1 cellular context compared by ENCODE assay signal in the genomic region with DNA sequence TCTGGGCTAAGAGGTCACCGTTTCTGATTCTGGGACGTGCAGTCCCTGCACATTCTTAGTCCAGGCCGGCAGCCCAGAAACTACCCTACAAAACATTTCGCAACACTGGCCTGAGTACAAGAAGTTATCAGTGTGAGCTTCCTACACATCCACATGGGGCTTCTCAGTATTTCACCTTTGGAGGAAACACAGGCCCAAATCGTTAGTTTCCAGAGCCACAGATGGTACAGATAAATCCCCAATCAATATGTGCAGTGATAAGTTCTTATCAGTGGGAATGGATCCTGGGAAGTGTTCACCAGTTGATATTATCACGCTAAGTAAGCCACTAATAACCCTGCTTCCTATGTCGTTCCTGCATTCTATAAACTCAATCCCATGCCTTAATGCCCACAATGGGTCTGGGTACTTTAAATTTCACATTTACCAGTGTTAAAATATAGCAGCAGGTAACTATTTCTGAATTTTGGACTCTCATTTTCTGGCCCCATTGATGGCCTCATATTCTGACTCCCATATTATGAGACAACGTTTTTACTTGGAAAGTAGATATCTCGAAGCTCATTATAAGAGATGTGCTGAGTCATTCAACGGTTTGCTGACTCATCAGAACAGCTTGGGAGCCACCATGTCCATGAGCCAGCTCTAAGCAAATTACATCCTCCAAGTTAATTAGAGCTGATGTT.
TF ChIP-seq lines count a peak whose summit lies in the region.

No MANE protein-coding gene starts in this region.

TF ChIP-seq in K562, 482 proteins besides CTCF, POLR2A, EP300 and RAD21 (continued from another document and continues in another):
- TF ChIP-seq ZSCAN29 (IDR thresholded peaks at IDR 0.05) (no peak), CHD1 (IDR thresholded peaks at IDR 0.05; ENCODE audit: low read length) (no peak), ZNF395 (CRISPR knock-in tag; IDR thresholded peaks at IDR 0.05) (peak; percentile 89), EHMT2 (IDR thresholded peaks at IDR 0.05) (peak; percentile 89), TBL1XR1 (IDR thresholded peaks at IDR 0.05; ENCODE audit: low read length in 2 of 2) (no peak; a peak in 1 of 4 replicates), MED1 (CRISPR knock-in tag; IDR thresholded peaks at IDR 0.05; ENCODE audit: borderline replicate concordance) (no peak), SMAD1 (IDR thresholded peaks at IDR 0.05; ENCODE audit: low read depth, low read length, partially characterized antibody) (no peak), MAFG (tag; conservative IDR thresholded peaks at IDR 0.05) (peak; percentile 100), ZNF444 (CRISPR knock-in tag; IDR thresholded peaks at IDR 0.05) (no peak), PTRF (tag; IDR thresholded peaks at IDR 0.05) (peak; percentile 74), JUND (IDR thresholded peaks at IDR 0.05; ENCODE audit: borderline replicate concordance, low read depth, low read length) (peak; percentile 96), JUND (tag; IDR thresholded peaks at IDR 0.05; ENCODE audit: borderline replicate concordance, low read depth, low read length) (peak; percentile 91), TOE1 (IDR thresholded peaks at IDR 0.05; ENCODE audit: borderline replicate concordance) (peak; percentile 58; the same call in 1 of the 2 replicates), TOE1 (CRISPR knock-in tag; IDR thresholded peaks at IDR 0.05; ENCODE audit: borderline replicate concordance, low read depth) (no peak), TSC22D4 (tag; IDR thresholded peaks at IDR 0.05) (no peak), NCOA2 (IDR thresholded peaks at IDR 0.05; ENCODE audit: partially characterized antibody in 2 of 2) (peak in 1 of 2 experiments; percentile 44), HDAC8 (tag; IDR thresholded peaks at IDR 0.05) (0 out of 2 replicates have a peak, but pooled peaks have one; percentile 17), ELF4 (CRISPR knock-in tag; IDR thresholded peaks at IDR 0.05) (no peak), HNRNPLL (IDR thresholded peaks at IDR 0.05; ENCODE audit: low read depth, low read length, poor library complexity, severe bottlenecking) (no peak), ELK3 (CRISPR knock-in tag; IDR thresholded peaks at IDR 0.05) (no peak), NUFIP1 (IDR thresholded peaks at IDR 0.05; ENCODE audit: partially characterized antibody) (peak; percentile 18), SMARCA5 (IDR thresholded peaks at IDR 0.05) (0 out of 2 replicates have a peak, but pooled peaks have one; percentile 30), MAZ (CRISPR knock-in tag; conservative IDR thresholded peaks at IDR 0.05 in 1 of 2, IDR thresholded peaks at IDR 0.05 in 1 of 2) (peak in 1 of 2 experiments; percentile 40; a peak in 1 of 4 replicates), MXI1 (IDR thresholded peaks at IDR 0.05; ENCODE audit: low read depth, low read length) (peak; percentile 22; the same call in 1 of the 2 replicates), NFIC (IDR thresholded peaks at IDR 0.05) (peak; percentile 63), HDAC3 (IDR thresholded peaks at IDR 0.05; ENCODE audit: borderline replicate concordance, partially characterized antibody) (peak; percentile 48), MECOM (CRISPR knock-in tag; IDR thresholded peaks at IDR 0.05) (peak; percentile 77), ZBTB9 (CRISPR knock-in tag; IDR thresholded peaks at IDR 0.05) (peak; percentile 84; the same call in 1 of the 2 replicates), PURB (CRISPR knock-in tag; IDR thresholded peaks at IDR 0.05; ENCODE audit: low read depth) (no peak), STAT5A (IDR thresholded peaks at IDR 0.05; ENCODE audit: borderline replicate concordance, low read length) (peak; percentile 69; the same call in 1 of the 2 replicates), SMARCA4 (IDR thresholded peaks at IDR 0.05) (peak; percentile 92), ZNF695 (CRISPR knock-in tag; IDR thresholded peaks at IDR 0.05) (no peak), SMARCC2 (IDR thresholded peaks at IDR 0.05; ENCODE audit: low read depth) (peak; percentile 85), KDM4B (IDR thresholded peaks at IDR 0.05; ENCODE audit: borderline replicate concordance in 2 of 2, low read depth in 1 of 2) (no peak), ZNF764 (CRISPR knock-in tag; IDR thresholded peaks at IDR 0.05; ENCODE audit: low read depth) (no peak), SNIP1 (IDR thresholded peaks at IDR 0.05; ENCODE audit: low read depth) (no peak), DPF2 (IDR thresholded peaks at IDR 0.05) (peak; percentile 96), MIER1 (IDR thresholded peaks at IDR 0.05; ENCODE audit: low read depth) (no peak), PHF20 (IDR thresholded peaks at IDR 0.05; ENCODE audit: partially characterized antibody) (no peak), MYBL2 (IDR thresholded peaks at IDR 0.05; ENCODE audit: low read depth) (peak; percentile 70), MYBL2 (CRISPR knock-in tag; IDR thresholded peaks at IDR 0.05; ENCODE audit: borderline replicate concordance) (no peak), E2F6 (IDR thresholded peaks at IDR 0.05; ENCODE audit: borderline replicate concordance in 1 of 2, extremely low read depth in 1 of 2, insufficient read depth in 1 of 2, insufficient read length in 1 of 2, low read depth in 1 of 2, low read length in 1 of 2, poor library complexity in 1 of 2, severe bottlenecking in 1 of 2) (peak in 1 of 2 experiments; percentile 25), GABPA (tag; conservative IDR thresholded peaks at IDR 0.05; ENCODE audit: low read depth) (0 out of 2 replicates have a peak, but pooled peaks have one; percentile 34), ATF7 (IDR thresholded peaks at IDR 0.05) (peak; percentile 69), ZNF584 (CRISPR knock-in tag; IDR thresholded peaks at IDR 0.05; ENCODE audit: low read depth) (peak; percentile 79; the same call in 1 of the 2 replicates), NFATC3 (IDR thresholded peaks at IDR 0.05) (no peak), FOSL1 (tag; conservative IDR thresholded peaks at IDR 0.05) (peak; percentile 99), PHF21A (IDR thresholded peaks at IDR 0.05; ENCODE audit: borderline replicate concordance, low read depth) (0 out of 2 replicates have a peak, but pooled peaks have one; percentile 58)
- TF ChIP-seq, protein P1, sequence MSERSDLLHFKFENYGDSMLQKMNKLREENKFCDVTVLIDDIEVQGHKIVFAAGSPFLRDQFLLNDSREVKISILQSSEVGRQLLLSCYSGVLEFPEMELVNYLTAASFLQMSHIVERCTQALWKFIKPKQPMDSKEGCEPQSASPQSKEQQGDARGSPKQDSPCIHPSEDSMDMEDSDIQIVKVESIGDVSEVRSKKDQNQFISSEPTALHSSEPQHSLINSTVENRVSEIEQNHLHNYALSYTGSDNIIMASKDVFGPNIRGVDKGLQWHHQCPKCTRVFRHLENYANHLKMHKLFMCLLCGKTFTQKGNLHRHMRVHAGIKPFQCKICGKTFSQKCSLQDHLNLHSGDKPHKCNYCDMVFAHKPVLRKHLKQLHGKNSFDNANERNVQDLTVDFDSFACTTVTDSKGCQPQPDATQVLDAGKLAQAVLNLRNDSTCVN (CRISPR knock-in tag; IDR thresholded peaks at IDR 0.05), result no peak
- TF ChIP-seq, protein P2, sequence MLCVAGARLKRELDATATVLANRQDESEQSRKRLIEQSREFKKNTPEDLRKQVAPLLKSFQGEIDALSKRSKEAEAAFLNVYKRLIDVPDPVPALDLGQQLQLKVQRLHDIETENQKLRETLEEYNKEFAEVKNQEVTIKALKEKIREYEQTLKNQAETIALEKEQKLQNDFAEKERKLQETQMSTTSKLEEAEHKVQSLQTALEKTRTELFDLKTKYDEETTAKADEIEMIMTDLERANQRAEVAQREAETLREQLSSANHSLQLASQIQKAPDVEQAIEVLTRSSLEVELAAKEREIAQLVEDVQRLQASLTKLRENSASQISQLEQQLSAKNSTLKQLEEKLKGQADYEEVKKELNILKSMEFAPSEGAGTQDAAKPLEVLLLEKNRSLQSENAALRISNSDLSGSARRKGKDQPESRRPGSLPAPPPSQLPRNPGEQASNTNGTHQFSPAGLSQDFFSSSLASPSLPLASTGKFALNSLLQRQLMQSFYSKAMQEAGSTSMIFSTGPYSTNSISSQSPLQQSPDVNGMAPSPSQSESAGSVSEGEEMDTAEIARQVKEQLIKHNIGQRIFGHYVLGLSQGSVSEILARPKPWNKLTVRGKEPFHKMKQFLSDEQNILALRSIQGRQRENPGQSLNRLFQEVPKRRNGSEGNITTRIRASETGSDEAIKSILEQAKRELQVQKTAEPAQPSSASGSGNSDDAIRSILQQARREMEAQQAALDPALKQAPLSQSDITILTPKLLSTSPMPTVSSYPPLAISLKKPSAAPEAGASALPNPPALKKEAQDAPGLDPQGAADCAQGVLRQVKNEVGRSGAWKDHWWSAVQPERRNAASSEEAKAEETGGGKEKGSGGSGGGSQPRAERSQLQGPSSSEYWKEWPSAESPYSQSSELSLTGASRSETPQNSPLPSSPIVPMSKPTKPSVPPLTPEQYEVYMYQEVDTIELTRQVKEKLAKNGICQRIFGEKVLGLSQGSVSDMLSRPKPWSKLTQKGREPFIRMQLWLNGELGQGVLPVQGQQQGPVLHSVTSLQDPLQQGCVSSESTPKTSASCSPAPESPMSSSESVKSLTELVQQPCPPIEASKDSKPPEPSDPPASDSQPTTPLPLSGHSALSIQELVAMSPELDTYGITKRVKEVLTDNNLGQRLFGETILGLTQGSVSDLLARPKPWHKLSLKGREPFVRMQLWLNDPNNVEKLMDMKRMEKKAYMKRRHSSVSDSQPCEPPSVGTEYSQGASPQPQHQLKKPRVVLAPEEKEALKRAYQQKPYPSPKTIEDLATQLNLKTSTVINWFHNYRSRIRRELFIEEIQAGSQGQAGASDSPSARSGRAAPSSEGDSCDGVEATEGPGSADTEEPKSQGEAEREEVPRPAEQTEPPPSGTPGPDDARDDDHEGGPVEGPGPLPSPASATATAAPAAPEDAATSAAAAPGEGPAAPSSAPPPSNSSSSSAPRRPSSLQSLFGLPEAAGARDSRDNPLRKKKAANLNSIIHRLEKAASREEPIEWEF (CRISPR knock-in tag; IDR thresholded peaks at IDR 0.05), result peak; percentile 95
- TF ChIP-seq, protein P3, sequence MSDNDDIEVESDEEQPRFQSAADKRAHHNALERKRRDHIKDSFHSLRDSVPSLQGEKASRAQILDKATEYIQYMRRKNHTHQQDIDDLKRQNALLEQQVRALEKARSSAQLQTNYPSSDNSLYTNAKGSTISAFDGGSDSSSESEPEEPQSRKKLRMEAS (CRISPR knock-in tag; IDR thresholded peaks at IDR 0.05), result no peak
- TF ChIP-seq, protein P4, sequence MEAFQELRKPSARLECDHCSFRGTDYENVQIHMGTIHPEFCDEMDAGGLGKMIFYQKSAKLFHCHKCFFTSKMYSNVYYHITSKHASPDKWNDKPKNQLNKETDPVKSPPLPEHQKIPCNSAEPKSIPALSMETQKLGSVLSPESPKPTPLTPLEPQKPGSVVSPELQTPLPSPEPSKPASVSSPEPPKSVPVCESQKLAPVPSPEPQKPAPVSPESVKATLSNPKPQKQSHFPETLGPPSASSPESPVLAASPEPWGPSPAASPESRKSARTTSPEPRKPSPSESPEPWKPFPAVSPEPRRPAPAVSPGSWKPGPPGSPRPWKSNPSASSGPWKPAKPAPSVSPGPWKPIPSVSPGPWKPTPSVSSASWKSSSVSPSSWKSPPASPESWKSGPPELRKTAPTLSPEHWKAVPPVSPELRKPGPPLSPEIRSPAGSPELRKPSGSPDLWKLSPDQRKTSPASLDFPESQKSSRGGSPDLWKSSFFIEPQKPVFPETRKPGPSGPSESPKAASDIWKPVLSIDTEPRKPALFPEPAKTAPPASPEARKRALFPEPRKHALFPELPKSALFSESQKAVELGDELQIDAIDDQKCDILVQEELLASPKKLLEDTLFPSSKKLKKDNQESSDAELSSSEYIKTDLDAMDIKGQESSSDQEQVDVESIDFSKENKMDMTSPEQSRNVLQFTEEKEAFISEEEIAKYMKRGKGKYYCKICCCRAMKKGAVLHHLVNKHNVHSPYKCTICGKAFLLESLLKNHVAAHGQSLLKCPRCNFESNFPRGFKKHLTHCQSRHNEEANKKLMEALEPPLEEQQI (IDR thresholded peaks at IDR 0.05), result no peak; the same call in none of the 2 replicates
- TF ChIP-seq, protein P5, sequence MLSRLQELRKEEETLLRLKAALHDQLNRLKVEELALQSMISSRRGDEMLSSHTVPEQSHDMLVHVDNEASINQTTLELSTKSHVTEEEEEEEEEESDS (CRISPR knock-in tag; IDR thresholded peaks at IDR 0.05), result no peak
